22 cellular contexts compared by ENCODE assay signal in genomic region chr3:194661374-194661773, GRCh38. TPM values are rescaled to one million over a fixed set of nuclear protein-coding genes. Genes with fewer than 3 reads are reported as not detected.
DNase-seq lines count a peak whose midpoint lies in the region; ATAC-seq lines count a peak whose summit lies in the region.
"Had no signal": no experiment of that assay in that cellular context is flagged by ENCODE, and none has a peak within 500 bp of the region (broad histone marks: within the 10 kb centered on the region; RNA-seq: fewer than 3 reads in every experiment).

No MANE protein-coding gene starts in this region.

- DNase-seq in DMS 273 (lab: John Stamatoyannopoulos, UW; ENCODE audit: unreplicated experiment) (peak; percentile 95), NCI-H2171 treated with DMSO at 0.1 percent for 48 hours (lab: John Stamatoyannopoulos, UW) (peak; percentile 94), hippocampal formation (lab: John Stamatoyannopoulos, UW) (no peak), midbrain (lab: John Stamatoyannopoulos, UW) (no peak)
- no peak for DNase-seq in activated T-helper 2 cell treated with anti-CD3 and anti-CD28 coated beads, Interferon-gamma antibody, Interleukin-2, Interleukin-4, amounts not matched to agents 10 μg/mL and 5 μg/mL and 100 μg/mL, durations not matched to agents 14 hours and 24 hours and 36 hours (ENCODE audit: low spot score)
- DNase-seq in naive thymus-derived CD8-positive, alpha-beta T cell, result peak in 1 of 10 donors; percentile 19
- DNase-seq: activated CD8-positive, alpha-beta memory T cell treated with anti-CD3 and anti-CD28 coated beads for 24 hours; Calu3; caudate nucleus; effector memory CD4-positive, alpha-beta T cell; foreskin fibroblast; GDM1; Karpas-422; NCI-H1417 treated with DMSO at 0.1 percent for 48 hours; NCI-H526; PC-9; sigmoid colon; stimulated activated CD4-positive, alpha-beta T cell treated with anti-CD3 and anti-CD28 coated beads, Interleukin-2, amount 100 ng/mL, for 24 hours had no signal

- intact Hi-C loops in activated T-helper 2 cell treated with anti-CD3 and anti-CD28 coated beads, Interferon-gamma antibody, Interleukin-2, Interleukin-4, amounts not matched to agents 10 μg/mL and 5 μg/mL and 100 μg/mL, durations not matched to agents 14 hours and 24 hours and 36 hours (cut with micrococcal nuclease), result no loop called here

- no peak overlapping the region for H3K4me3 Mint-ChIP-seq in activated T-helper 2 cell treated with anti-CD3 and anti-CD28 coated beads, Interferon-gamma antibody, Interleukin-2, Interleukin-4, amounts not matched to agents 10 μg/mL and 5 μg/mL and 100 μg/mL, durations not matched to agents 14 hours and 24 hours and 36 hours (ENCODE audit: low read depth)
- H3K4me3 Mint-ChIP-seq in naive thymus-derived CD8-positive, alpha-beta T cell, result peak overlapping the region in 2 of 10 donors; percentile 14 to 52
- H3K4me3 Mint-ChIP-seq: activated T-helper 1 cell treated with anti-CD3 and anti-CD28 coated beads, Interleukin-12 subunit alpha, Interleukin-12 subunit beta, Interleukin-2, Interleukin-4 antibody, amounts not matched to agents 30 ng/mL and 10 ng/mL and 1 ng/mL, durations not matched to agents 14 hours and 24 hours and 36 hours; nephron had no signal

- H3K36me3 Mint-ChIP-seq in activated T-helper 2 cell treated with anti-CD3 and anti-CD28 coated beads, Interferon-gamma antibody, Interleukin-2, Interleukin-4, amounts not matched to agents 10 μg/mL and 5 μg/mL and 100 μg/mL, durations not matched to agents 14 hours and 24 hours and 36 hours (ENCODE audit: low read depth), result peaks cover 70% of the 10 kb centered on the region
- H3K36me3 Mint-ChIP-seq in naive thymus-derived CD8-positive, alpha-beta T cell, result peaks cover 7 to 81% (median 36%) of the 10 kb centered on the region in 3 donors

- POLR2A ChIA-PET in naive thymus-derived CD8-positive, alpha-beta T cell (lab: Charles Lee), result no interaction called here

- H3K27ac Mint-ChIP-seq in activated T-helper 2 cell treated with anti-CD3 and anti-CD28 coated beads, Interferon-gamma antibody, Interleukin-2, Interleukin-4, amounts not matched to agents 10 μg/mL and 5 μg/mL and 100 μg/mL, durations not matched to agents 14 hours and 24 hours and 36 hours, result peak overlapping the region; percentile 43
- peak overlapping the region in 4 of 10 donors; percentile 16 to 85 (median 66) for H3K27ac Mint-ChIP-seq in naive thymus-derived CD8-positive, alpha-beta T cell
- H3K27ac Mint-ChIP-seq: activated T-helper 1 cell treated with anti-CD3 and anti-CD28 coated beads, Interleukin-12 subunit alpha, Interleukin-12 subunit beta, Interleukin-2, Interleukin-4 antibody, amounts not matched to agents 30 ng/mL and 10 ng/mL and 1 ng/mL, durations not matched to agents 14 hours and 24 hours and 36 hours had no signal

- no peaks in the 10 kb centered on the region for H3K9me3 Mint-ChIP-seq in activated T-helper 2 cell treated with anti-CD3 and anti-CD28 coated beads, Interferon-gamma antibody, Interleukin-2, Interleukin-4, amounts not matched to agents 10 μg/mL and 5 μg/mL and 100 μg/mL, durations not matched to agents 14 hours and 24 hours and 36 hours
- no peaks in the 10 kb centered on the region for H3K9me3 Mint-ChIP-seq in naive thymus-derived CD8-positive, alpha-beta T cell
- H3K9me3 Mint-ChIP-seq: activated T-helper 1 cell treated with anti-CD3 and anti-CD28 coated beads, Interleukin-12 subunit alpha, Interleukin-12 subunit beta, Interleukin-2, Interleukin-4 antibody, amounts not matched to agents 30 ng/mL and 10 ng/mL and 1 ng/mL, durations not matched to agents 14 hours and 24 hours and 36 hours; nephron had no signal

- peak; percentile 52 to 74 for ATAC-seq in naive thymus-derived CD8-positive, alpha-beta T cell
- ATAC-seq in GM19395 (IDR thresholded peaks at IDR 0.05; ENCODE audit: unreplicated experiment), result no peak
- no peak for ATAC-seq in HG03045 (IDR thresholded peaks at IDR 0.05; ENCODE audit: unreplicated experiment)

- no peaks in the 10 kb centered on the region for H3K27me3 Mint-ChIP-seq in activated T-helper 2 cell treated with anti-CD3 and anti-CD28 coated beads, Interferon-gamma antibody, Interleukin-2, Interleukin-4, amounts not matched to agents 10 μg/mL and 5 μg/mL and 100 μg/mL, durations not matched to agents 14 hours and 24 hours and 36 hours (ENCODE audit: low read depth)
- no peaks in the 10 kb centered on the region for H3K27me3 Mint-ChIP-seq in naive thymus-derived CD8-positive, alpha-beta T cell

- H3K4me1 Mint-ChIP-seq in activated T-helper 2 cell treated with anti-CD3 and anti-CD28 coated beads, Interferon-gamma antibody, Interleukin-2, Interleukin-4, amounts not matched to agents 10 μg/mL and 5 μg/mL and 100 μg/mL, durations not matched to agents 14 hours and 24 hours and 36 hours (ENCODE audit: low read depth), result peaks cover 40% of the 10 kb centered on the region
- H3K4me1 Mint-ChIP-seq in naive thymus-derived CD8-positive, alpha-beta T cell, result peaks cover 7 to 27% (median 15%) of the 10 kb centered on the region in 4 donors
- H3K4me1 Mint-ChIP-seq: nephron had no signal

RNA-seq across cellular contexts. Expression of gene LSG1, which starts 10.6 kb away (rescaled TPM):
- total RNA-seq in activated T-helper 2 cell treated with anti-CD3 and anti-CD28 coated beads, Interferon-gamma antibody, Interleukin-2, Interleukin-4, amounts not matched to agents 10 μg/mL and 5 μg/mL and 100 μg/mL, durations not matched to agents 14 hours and 24 hours and 36 hours, result 52.8 and 53.6 TPM in 2 replicates
- 10 to 100 TPM; 87.7 to 97.5 TPM for total RNA-seq in naive thymus-derived CD8-positive, alpha-beta T cell
- polyA plus RNA-seq in naive thymus-derived CD8-positive, alpha-beta T cell, result 10 to 100 TPM; 23.0 to 42.8 (median 24.8) TPM

RNA-seq across cellular contexts. Expression of gene FAM43A, which starts 24.3 kb away (rescaled TPM):
- total RNA-seq in activated T-helper 2 cell treated with anti-CD3 and anti-CD28 coated beads, Interferon-gamma antibody, Interleukin-2, Interleukin-4, amounts not matched to agents 10 μg/mL and 5 μg/mL and 100 μg/mL, durations not matched to agents 14 hours and 24 hours and 36 hours, result 6.9 and 7.0 TPM in 2 replicates
- total RNA-seq in naive thymus-derived CD8-positive, alpha-beta T cell, result 1 to 10 TPM; 3.5 to 3.8 TPM
- 1 to 10 TPM in 1 of 3 donors, under 1 TPM in 2; 0.40 to 1.1 (median 0.53) TPM for polyA plus RNA-seq in naive thymus-derived CD8-positive, alpha-beta T cell

RNA-seq across cellular contexts. Expression of gene TMEM44, which starts 28.2 kb away (rescaled TPM):
- total RNA-seq in activated T-helper 2 cell treated with anti-CD3 and anti-CD28 coated beads, Interferon-gamma antibody, Interleukin-2, Interleukin-4, amounts not matched to agents 10 μg/mL and 5 μg/mL and 100 μg/mL, durations not matched to agents 14 hours and 24 hours and 36 hours, result 9.3 and 9.4 TPM in 2 replicates
- 1 to 10 TPM; 3.4 to 4.6 TPM for total RNA-seq in naive thymus-derived CD8-positive, alpha-beta T cell
- polyA plus RNA-seq in naive thymus-derived CD8-positive, alpha-beta T cell, result 1 to 10 TPM in 2 of 3 donors, under 1 TPM in 1; 0.14 to 2.0 (median 1.6) TPM

Comparison
In these comparisons a context has a peak if more than half of its experiments do, and no peak if none do; other contexts are left out.
1. DNase-seq: peak in DMS 273 (single experiment) and NCI-H2171 treated with DMSO at 0.1 percent for 48 hours (single experiment); none in activated T-helper 2 cell treated with anti-CD3 and anti-CD28 coated beads, Interferon-gamma antibody, Interleukin-2, Interleukin-4, amounts not matched to agents 10 μg/mL and 5 μg/mL and 100 μg/mL, durations not matched to agents 14 hours and 24 hours and 36 hours (single experiment), hippocampal formation (0 of 2) and midbrain (single experiment).
2. ATAC-seq: peak in naive thymus-derived CD8-positive, alpha-beta T cell (2 of 2); none in GM19395 (single experiment) and HG03045 (single experiment).